Comparison of ENCODE assay signal across 13 cellular contexts in the genomic region with DNA sequence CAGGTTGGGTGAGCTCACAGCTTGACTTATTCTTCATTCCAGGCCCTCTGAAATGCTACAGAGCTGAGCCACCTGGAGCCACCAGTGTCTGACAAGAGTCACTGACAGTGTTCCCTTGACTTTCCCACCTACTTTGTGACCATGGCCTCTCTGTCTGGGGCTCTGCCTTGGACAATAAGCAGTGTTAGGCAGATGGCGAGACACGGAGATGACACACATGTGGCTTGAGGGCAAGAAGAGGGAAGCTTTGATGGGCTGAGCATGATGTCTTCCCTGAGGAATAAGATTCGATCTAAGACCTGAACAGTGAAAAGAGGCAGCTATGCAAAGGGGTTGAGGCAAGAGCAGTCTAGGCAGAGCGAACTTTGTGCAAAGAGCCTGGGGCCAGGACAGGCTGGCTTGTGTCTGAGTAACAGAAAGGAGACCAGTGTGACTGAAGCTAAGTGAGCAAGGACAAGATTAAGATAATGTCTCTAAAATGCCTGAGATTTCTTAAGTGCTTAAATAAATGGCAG.
"Had no signal": no experiment of that assay in that cellular context is flagged by ENCODE, and none has a peak within 500 bp of the region (broad histone marks: within the 10 kb centered on the region; RNA-seq: fewer than 3 reads in every experiment).

No MANE protein-coding gene starts in this region.

- H3K27ac Mint-ChIP-seq: activated CD4-positive, alpha-beta T cell treated with anti-CD3 and anti-CD28 coated beads for 36 hours; activated CD8-positive, alpha-beta T cell treated with anti-CD3 and anti-CD28 coated beads for 36 hours; activated naive CD8-positive, alpha-beta T cell treated with anti-CD3 and anti-CD28 coated beads for 36 hours; activated T-cell treated with anti-CD3 and anti-CD28 coated beads, Interleukin-2, amount 50 U/mL, for 72 hours had no signal

- H3K4me1 Mint-ChIP-seq: activated CD4-positive, alpha-beta T cell treated with anti-CD3 and anti-CD28 coated beads for 36 hours; activated naive CD8-positive, alpha-beta T cell treated with anti-CD3 and anti-CD28 coated beads for 36 hours had no signal

- H3K27ac ChIP-seq: left lung, skin epidermis, tibial nerve, VCaP had no signal

- H3K36me3 Mint-ChIP-seq: activated naive CD8-positive, alpha-beta T cell treated with anti-CD3 and anti-CD28 coated beads for 36 hours had no signal

- H3K4me3 Mint-ChIP-seq: activated CD4-positive, alpha-beta T cell treated with anti-CD3 and anti-CD28 coated beads for 36 hours; activated CD8-positive, alpha-beta T cell treated with anti-CD3 and anti-CD28 coated beads for 36 hours; activated naive CD8-positive, alpha-beta T cell treated with anti-CD3 and anti-CD28 coated beads for 36 hours; activated T-cell treated with anti-CD3 and anti-CD28 coated beads, Interleukin-2, amount 50 U/mL, for 72 hours had no signal

- H3K27me3 ChIP-seq: left lung, tibial nerve had no signal

- H3K9me3 Mint-ChIP-seq: activated CD8-positive, alpha-beta T cell treated with anti-CD3 and anti-CD28 coated beads for 36 hours; activated naive CD8-positive, alpha-beta T cell treated with anti-CD3 and anti-CD28 coated beads for 36 hours had no signal

- H3K4me1 ChIP-seq: left lung had no signal

- H3K36me3 ChIP-seq: left lung, tibial nerve had no signal

- H3K4me3 ChIP-seq: left lung, skin epidermis, tibial nerve had no signal

- DNase-seq: activated CD4-positive, alpha-beta T cell treated with anti-CD3 and anti-CD28 coated beads for 36 hours; activated CD8-positive, alpha-beta memory T cell treated with anti-CD3 and anti-CD28 coated beads, Interleukin-2, amount 50 U/mL, for 4 hours; activated CD8-positive, alpha-beta T cell treated with anti-CD3 and anti-CD28 coated beads for 36 hours; activated gamma-delta T cell treated with Interleukin-2 at 50 U/mL for 16 hours; activated naive CD8-positive, alpha-beta T cell treated with anti-CD3 and anti-CD28 coated beads for 36 hours; activated T-cell treated with anti-CD3 and anti-CD28 coated beads, Interleukin-2, amount 50 U/mL, for 72 hours; foreskin melanocyte; left lung; posterior cingulate gyrus; T1000 had no signal

- ATAC-seq: activated CD4-positive, alpha-beta T cell treated with anti-CD3 and anti-CD28 coated beads for 36 hours; activated CD8-positive, alpha-beta T cell treated with anti-CD3 and anti-CD28 coated beads for 36 hours; activated T-cell treated with anti-CD3 and anti-CD28 coated beads, Interleukin-2, amount 50 U/mL, for 72 hours; left lung had no signal

- H3K9me3 ChIP-seq: left lung, tibial nerve had no signal
